ENCODE assay signal across 9 cellular contexts in the genomic region with DNA sequence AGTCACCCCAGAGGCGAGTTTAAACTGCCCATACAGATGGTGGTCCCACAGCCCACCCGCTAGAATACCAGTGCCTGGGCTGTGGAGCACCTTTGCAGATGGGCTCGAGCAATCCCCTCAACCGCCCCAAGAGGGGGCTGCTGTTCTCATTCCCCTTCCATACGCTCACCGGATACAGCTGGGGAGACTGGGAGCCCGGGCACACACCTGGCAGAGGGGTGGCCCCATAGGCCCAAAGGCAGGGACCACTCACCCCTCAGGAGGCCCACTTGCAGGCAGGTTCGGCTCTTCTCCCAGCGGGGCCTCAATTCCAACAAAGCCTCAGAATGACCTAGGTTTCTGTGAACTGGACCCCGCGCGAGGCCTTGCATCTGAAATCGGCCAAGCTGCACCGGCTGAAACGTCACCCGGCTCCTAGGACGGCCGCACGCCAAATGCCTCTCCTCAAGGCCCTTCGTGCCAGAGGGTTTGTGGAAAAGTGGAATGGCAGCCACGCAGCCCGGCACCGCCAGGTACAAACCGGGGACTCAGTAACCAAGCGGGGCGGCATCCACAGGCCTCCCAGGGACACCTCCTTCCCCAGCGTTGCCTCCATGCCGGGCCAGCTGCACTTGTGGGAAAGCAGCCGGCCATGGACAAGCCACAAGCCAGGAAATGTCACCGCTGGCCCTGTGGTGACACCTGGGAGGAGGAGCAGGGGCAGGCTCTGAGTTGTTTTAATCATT. TPM values are rescaled to one million over a fixed set of nuclear protein-coding genes. Genes with fewer than 3 reads are reported as not detected.
DNase-seq lines count a peak whose midpoint lies in the region; ATAC-seq and TF ChIP-seq lines count a peak whose summit lies in the region.
"Had no signal": no experiment of that assay in that cellular context is flagged by ENCODE, and none has a peak within 500 bp of the region (broad histone marks: within the 10 kb centered on the region; RNA-seq: fewer than 3 reads in every experiment).

No MANE protein-coding gene starts in this region.

- no peaks in the 10 kb centered on the region for H3K27me3 Mint-ChIP-seq in activated B cell treated with CpG ODN at 0.5 μM for 24 hours
- H3K27me3 Mint-ChIP-seq: activated naive CD4-positive, alpha-beta T cell treated with anti-CD3 and anti-CD28 coated beads, Interleukin-2, amount 50 U/mL, for 24 hours had no signal

- CTCF ChIA-PET in activated B cell treated with CpG ODN at 0.5 μM for 24 hours (lab: Charles Lee), result interaction anchor here (1.0 kb wide), 1 partner anchor 9 kb away, joined by 3 read pairs; no protein-coding TSS in a partner anchor

- H3K4me3 Mint-ChIP-seq in activated B cell treated with CpG ODN at 0.5 μM for 24 hours, result no peak overlapping the region
- H3K4me3 Mint-ChIP-seq: activated naive CD4-positive, alpha-beta T cell treated with anti-CD3 and anti-CD28 coated beads, Interleukin-2, amount 50 U/mL, for 24 hours had no signal

- ATAC-seq in activated B cell treated with CpG ODN at 0.5 μM for 24 hours (ENCODE audit: low read depth), result peak; percentile 23
- no peak for ATAC-seq in HG02970 (IDR thresholded peaks at IDR 0.05; ENCODE audit: low FRiP score, unreplicated experiment)

- no peak for TF ChIP-seq POLR2A in spleen (IDR thresholded peaks at IDR 0.05)

- H3K4me1 ChIP-seq in spleen, result peaks cover 0 to 56% (median 19%) of the 10 kb centered on the region in 6 donors

- peak; percentile 42 for DNase-seq in stimulated activated CD4-positive, alpha-beta T cell treated with anti-CD3 and anti-CD28 coated beads, Interleukin-15, amount 100 ng/mL, for 24 hours
- DNase-seq in stimulated activated CD4-positive, alpha-beta T cell treated with anti-CD3 and anti-CD28 coated beads, Interleukin-12 subunit alpha, Interleukin-12 subunit beta, amount 100 ng/mL, for 4 hours, result no peak
- DNase-seq in activated B cell treated with CpG ODN at 0.5 μM for 24 hours (no peak), foreskin fibroblast (peak in 1 of 2 donors; percentile 55), spleen (no peak), cortex of kidney (lab: John Stamatoyannopoulos, UW) (no peak), ecto neural progenitor cell (ENCODE audit: low spot score) (no peak)

- H3K36me3 Mint-ChIP-seq in activated B cell treated with CpG ODN at 0.5 μM for 24 hours (ENCODE audit: low read depth), result peaks cover 77% of the 10 kb centered on the region

- 71 to 84% (median 81%) methylated on average over 12 to 30 of the region's 30 CpGs for WGBS in spleen, 5 donors

- H3K27ac ChIP-seq in spleen, result peak overlapping the region in 2 of 8 donors; percentile 26 to 33

- intact Hi-C loops in activated B cell treated with CpG ODN at 0.5 μM for 24 hours (cut with micrococcal nuclease) (no loop called here), spleen (cut with DNase I; ENCODE audit: low total_unique reads) (no loop called here)

- POLR2A ChIA-PET in activated B cell treated with CpG ODN at 0.5 μM for 24 hours (lab: Charles Lee), result no interaction called here

- TF ChIP-seq CTCF in activated B cell treated with CpG ODN at 0.5 μM for 24 hours (IDR thresholded peaks at IDR 0.05) (no peak), foreskin fibroblast (IDR thresholded peaks at IDR 0.05; ENCODE audit: low read depth, low read length) (peak; percentile 43), spleen (IDR thresholded peaks at IDR 0.05 in 8 of 11, conservative IDR thresholded peaks at IDR 0.05 in 3 of 11) (peak in 6 of 11 experiments; percentile 31 to 69 (median 58))

- no peaks in the 10 kb centered on the region for H3K27me3 ChIP-seq in spleen (replicated peaks in 1 of 7)

- peaks cover 20% of the 10 kb centered on the region for H3K4me1 Mint-ChIP-seq in activated B cell treated with CpG ODN at 0.5 μM for 24 hours

- peaks cover 0 to 98% (median 41%) of the 10 kb centered on the region in 6 donors for H3K36me3 ChIP-seq in spleen

- H3K27ac Mint-ChIP-seq in activated B cell treated with CpG ODN at 0.5 μM for 24 hours, result no peak overlapping the region
- H3K27ac Mint-ChIP-seq: activated naive CD4-positive, alpha-beta T cell treated with anti-CD3 and anti-CD28 coated beads, Interleukin-2, amount 50 U/mL, for 24 hours had no signal

- H3K4me3 ChIP-seq in foreskin fibroblast (ENCODE audit: low read depth in 1 of 2, low read length in 2 of 2) (no peak overlapping the region), spleen (no peak overlapping the region)

- H3K9me3 Mint-ChIP-seq in activated B cell treated with CpG ODN at 0.5 μM for 24 hours, result no peaks in the 10 kb centered on the region
- H3K9me3 Mint-ChIP-seq: activated naive CD4-positive, alpha-beta T cell treated with anti-CD3 and anti-CD28 coated beads, Interleukin-2, amount 50 U/mL, for 24 hours had no signal

- no peaks in the 10 kb centered on the region for H3K9me3 ChIP-seq in spleen

RNA-seq across cellular contexts. Expression of gene MLLT1, which starts 18.7 kb away (rescaled TPM):
- total RNA-seq in activated B cell treated with CpG ODN at 0.5 μM for 24 hours (39.0 and 41.3 TPM in 2 replicates), spleen (10 to 100 TPM; 18.9 to 57.2 (median 41.3) TPM)
- 10 to 100 TPM; 10.1 to 20.6 (median 15.0) TPM for polyA plus RNA-seq in spleen
